9 cellular contexts compared by ENCODE assay signal in the genomic region with DNA sequence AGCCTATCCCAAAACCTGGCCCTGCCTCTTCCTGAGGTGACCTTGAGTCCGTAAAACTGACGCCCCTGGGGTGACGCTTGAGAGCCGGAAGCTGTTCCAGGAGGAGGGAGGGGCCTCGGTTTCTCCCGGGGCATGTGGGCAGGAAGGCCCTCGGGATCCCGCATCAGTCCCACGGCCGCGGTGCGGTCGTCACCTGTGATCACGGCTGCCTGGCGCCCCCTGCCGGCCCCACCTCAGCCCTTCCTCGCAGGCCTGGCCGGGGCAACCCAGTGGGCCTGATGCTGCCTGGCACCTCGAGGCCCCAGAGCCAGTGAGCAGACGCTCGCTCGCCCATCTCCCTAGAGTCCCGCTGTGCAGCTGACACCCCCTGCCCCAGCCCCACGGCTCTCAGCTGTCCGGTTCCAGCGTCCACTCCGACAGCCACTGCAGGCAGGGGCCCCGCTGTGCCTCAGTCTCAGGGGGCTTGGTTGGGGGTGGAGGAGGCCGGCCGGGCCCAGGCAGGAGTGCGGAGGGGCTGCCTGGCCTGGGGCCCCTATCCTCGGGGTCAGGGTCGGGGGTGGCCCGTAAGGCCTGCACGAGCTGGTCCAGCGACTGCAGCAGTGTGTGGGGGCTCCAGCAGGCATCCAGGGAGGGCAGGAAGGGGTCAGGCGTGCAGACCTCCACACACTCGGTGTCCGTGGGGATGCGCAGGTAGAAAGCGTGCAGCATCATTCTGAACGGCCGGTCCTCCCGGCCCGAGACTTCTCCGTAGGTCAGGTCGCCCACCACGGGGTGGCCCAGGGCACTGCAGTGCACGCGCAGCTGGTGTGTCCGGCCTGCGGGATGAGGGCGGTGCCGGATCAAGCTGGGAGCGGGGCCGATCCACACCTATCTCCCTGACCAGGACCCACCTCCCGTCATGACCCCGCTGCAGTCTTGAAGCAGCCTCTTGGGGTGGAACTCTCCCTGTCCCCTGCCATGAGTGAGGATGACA. TPM values are rescaled to one million over a fixed set of nuclear protein-coding genes. Genes with fewer than 3 reads are reported as not detected.
DNase-seq lines count a peak whose midpoint lies in the region; TF ChIP-seq lines count a peak whose summit lies in the region.
"Had no signal": no experiment of that assay in that cellular context is flagged by ENCODE, and none has a peak within 500 bp of the region (broad histone marks: within the 10 kb centered on the region; RNA-seq: fewer than 3 reads in every experiment).

No MANE protein-coding gene starts in this region.

- H3K9me3 ChIP-seq in endodermal cell (ENCODE audit: control insufficient read depth, low read length) = no peaks in the 10 kb centered on the region

- DNase-seq in EH (ENCODE audit: low read depth) = peak; percentile 56
- peak; percentile 50 for DNase-seq in NCI-H226
- peak; percentile 35 for DNase-seq in activated CD8-positive, alpha-beta memory T cell treated with anti-CD3 and anti-CD28 coated beads, Interleukin-2, amount 50 U/mL, for 24 hours (ENCODE audit: extremely low read depth)
- peak; percentile 96 for DNase-seq in endodermal cell
- DNase-seq in myocyte (ENCODE audit: low read depth) = peak; percentile 32
- DNase-seq in stimulated activated CD8-positive, alpha-beta memory T cell treated with anti-CD3 and anti-CD28 coated beads, Interleukin-7, amount 100 ng/mL, for 4 hours (ENCODE audit: low read depth in 2 of 2) = peak; percentile 34 to 60
- no peak for DNase-seq in KG1 (lab: John Stamatoyannopoulos, UW)
- DNase-seq in NCI-H774 (lab: John Stamatoyannopoulos, UW) = no peak

- WGBS in endodermal cell (ENCODE audit: insufficient coverage in 1 of 2, insufficient read length in 1 of 2), 2 experiments = 76 to 92% methylated on average over 30 to 58 of the region's 58 CpGs

- H3K27me3 ChIP-seq in endodermal cell (ENCODE audit: control insufficient read depth, insufficient read depth, low read length, poor library complexity, severe bottlenecking) = no peaks in the 10 kb centered on the region

- peaks cover 3% of the 10 kb centered on the region for H3K36me3 Mint-ChIP-seq in endodermal cell (ENCODE audit: low read depth)

- H3K4me1 ChIP-seq in endodermal cell (ENCODE audit: control insufficient read depth, insufficient read depth, low read length) = peaks cover 4% of the 10 kb centered on the region

- no peaks in the 10 kb centered on the region for H3K9me3 Mint-ChIP-seq in endodermal cell

- H3K4me3 ChIP-seq in endodermal cell (ENCODE audit: low read length) = no peak overlapping the region

- peaks cover 2% of the 10 kb centered on the region for H3K27me3 Mint-ChIP-seq in endodermal cell (ENCODE audit: insufficient read depth)

- TF ChIP-seq CTCF in endodermal cell (conservative IDR thresholded peaks at IDR 0.05) = peak; percentile 93

- no peak overlapping the region for H3K27ac Mint-ChIP-seq in endodermal cell

- H3K36me3 ChIP-seq in endodermal cell (ENCODE audit: control insufficient read depth, insufficient read depth, low read length) = peaks cover 16% of the 10 kb centered on the region

- H3K9ac ChIP-seq in endodermal cell (ENCODE audit: extremely low read depth, low read length, poor library complexity, severe bottlenecking) = no peak overlapping the region

- H3K4me1 Mint-ChIP-seq in endodermal cell = no peaks in the 10 kb centered on the region

- H3K27ac ChIP-seq in endodermal cell (ENCODE audit: low read depth, low read length) = no peak overlapping the region

- H3K4me3 Mint-ChIP-seq in endodermal cell = peak overlapping the region; percentile 76

RNA-seq across cellular contexts. Expression of gene RPUSD1, which starts 2.3 kb away (rescaled TPM):
- 10 to 100 TPM; 24.1 to 34.4 TPM for total RNA-seq in endodermal cell
- 18.9 TPM for polyA plus RNA-seq in endodermal cell (2013, experiment 1 of 2)
- 18.9 TPM for polyA plus RNA-seq in endodermal cell (2013, experiment 2 of 2)
- 31.0 and 41.3 TPM in 2 replicates for total RNA-seq in myocyte
- 20.3 TPM for polyA plus RNA-seq in myocyte (2012)

RNA-seq across cellular contexts. Expression of gene CHTF18, which starts 2.6 kb away (rescaled TPM):
- 100 to 1,000 TPM; 158 to 169 TPM for total RNA-seq in endodermal cell
- 68.9 TPM for polyA plus RNA-seq in endodermal cell (2013, experiment 1 of 2)
- polyA plus RNA-seq in endodermal cell (2013, experiment 2 of 2) = 68.6 TPM
- 7.5 and 10.0 TPM in 2 replicates for total RNA-seq in myocyte
- 6.6 TPM for polyA plus RNA-seq in myocyte (2012)

RNA-seq across cellular contexts. Expression of gene GNG13, which starts 14.7 kb away (rescaled TPM):
- total RNA-seq in endodermal cell (not detected), myocyte (not detected in 2 replicates)
- polyA plus RNA-seq in endodermal cell (2013, experiment 1 of 2) = not detected
- polyA plus RNA-seq in endodermal cell (2013, experiment 2 of 2) = not detected
- not detected for polyA plus RNA-seq in myocyte (2012)
- total RNA-seq: T-helper 2 cell treated with Interferon-gamma antibody and Interleukin-4, amounts not matched to agents 100 ng/mL and 5 ng/mL, for 36 hours had no signal

RNA-seq across cellular contexts. Expression of gene MSLN, which starts 25.3 kb away (rescaled TPM):
- total RNA-seq in endodermal cell (under 1 TPM; 0.42 to 0.86 TPM), myocyte (not detected in 2 replicates)
- 0.21 TPM for polyA plus RNA-seq in endodermal cell (2013, experiment 1 of 2)
- 0.25 TPM for polyA plus RNA-seq in endodermal cell (2013, experiment 2 of 2)
- polyA plus RNA-seq in myocyte (2012) = 0.06 TPM

RNA-seq across cellular contexts. Expression of gene CIAO3, which starts 45.1 kb away (rescaled TPM):
- total RNA-seq in endodermal cell (10 to 100 TPM; 41.4 to 43.3 TPM), myocyte (39.2 TPM in 2 replicates)
- polyA plus RNA-seq in endodermal cell (2013, experiment 1 of 2) = 45.0 TPM
- 37.8 TPM for polyA plus RNA-seq in endodermal cell (2013, experiment 2 of 2)
- 29.6 TPM for polyA plus RNA-seq in myocyte (2012)

Comparison
In these comparisons a context has a peak if more than half of its experiments do, and no peak if none do; other contexts are left out.
1. DNase-seq: peak in EH (single experiment), NCI-H226 (single experiment), activated CD8-positive, alpha-beta memory T cell treated with anti-CD3 and anti-CD28 coated beads, Interleukin-2, amount 50 U/mL, for 24 hours (single experiment), endodermal cell (single experiment), myocyte (single experiment) and stimulated activated CD8-positive, alpha-beta memory T cell treated with anti-CD3 and anti-CD28 coated beads, Interleukin-7, amount 100 ng/mL, for 4 hours (2 of 2); none in KG1 (single experiment) and NCI-H774 (single experiment).
2. RNA of gene CHTF18, which starts 2.6 kb away (total RNA-seq): 158 to 169 TPM in endodermal cell; 7.5 to 10.0 TPM in myocyte; every median in the first group is over 10 times any median in the second.